ENCODE assay signal across 8 cellular contexts in genomic region chr4:47836655-47837581, GRCh38. TPM values are rescaled to one million over a fixed set of nuclear protein-coding genes. Genes with fewer than 3 reads are reported as not detected.
DNase-seq lines count a peak whose midpoint lies in the region; ATAC-seq and TF ChIP-seq lines count a peak whose summit lies in the region.

No MANE protein-coding gene starts in this region.

- POLR2A ChIA-PET in activated CD8-positive, alpha-beta T cell treated with anti-CD3 and anti-CD28 coated beads for 36 hours (lab: Charles Lee): interaction anchor here (0.6 kb wide), 1 partner anchor 886 kb away, joined by 4 read pairs; no protein-coding TSS in a partner anchor

- no peaks in the 10 kb centered on the region for H3K9me3 Mint-ChIP-seq in activated CD8-positive, alpha-beta T cell treated with anti-CD3 and anti-CD28 coated beads for 36 hours
- no peaks in the 10 kb centered on the region for H3K9me3 Mint-ChIP-seq in effector memory CD8-positive, alpha-beta T cell

- intact Hi-C loops in activated CD8-positive, alpha-beta T cell treated with anti-CD3 and anti-CD28 coated beads for 36 hours (cut with micrococcal nuclease): loop anchor here (5.0 kb wide), 1 partner anchor 150 kb away; no protein-coding TSS in a partner anchor

- DNase-seq in C1 segment of cervical spinal cord (lab: John Stamatoyannopoulos, UW) (peak in 10 of 14 donors; percentile 9 to 56 (median 31)), GM19238 (ENCODE audit: insufficient read length, low spot score) (peak; percentile 46), NCI-H526 treated with DMSO at 0.1 percent for 48 hours (lab: John Stamatoyannopoulos, UW) (peak; percentile 85), lung microvascular endothelial cell (ENCODE audit: low read depth in 2 of 2) (peak; percentile 59 to 70)
- DNase-seq in activated CD8-positive, alpha-beta T cell treated with anti-CD3 and anti-CD28 coated beads for 36 hours: peak; percentile 70
- peak; percentile 22 to 37 (median 27) for DNase-seq in effector memory CD8-positive, alpha-beta T cell
- peak in 2 of 3 experiments; percentile 31 to 66 for DNase-seq in stimulated activated CD4-positive, alpha-beta T cell treated with anti-CD3 and anti-CD28 coated beads, TNF-alpha, amount 100 ng/mL, for 24 hours (ENCODE audit: low read depth in 3 of 3)

- CTCF ChIA-PET in activated CD8-positive, alpha-beta T cell treated with anti-CD3 and anti-CD28 coated beads for 36 hours (lab: Charles Lee): interaction anchor here (0.7 to 3.3 kb wide), 26 partner anchors 10 to 308 kb away, joined by 3 to 32 read pairs (median 4); no protein-coding TSS in a partner anchor

- peak; percentile 63 for TF ChIP-seq CTCF in activated CD8-positive, alpha-beta T cell treated with anti-CD3 and anti-CD28 coated beads for 36 hours (IDR thresholded peaks at IDR 0.05)

- peak overlapping the region; percentile 74 for H3K4me3 Mint-ChIP-seq in activated CD8-positive, alpha-beta T cell treated with anti-CD3 and anti-CD28 coated beads for 36 hours
- peak overlapping the region; percentile 89 to 93 for H3K4me3 Mint-ChIP-seq in effector memory CD8-positive, alpha-beta T cell

- H3K27me3 Mint-ChIP-seq in activated CD8-positive, alpha-beta T cell treated with anti-CD3 and anti-CD28 coated beads for 36 hours: peaks cover 10% of the 10 kb centered on the region
- H3K27me3 Mint-ChIP-seq in effector memory CD8-positive, alpha-beta T cell: no peaks in the 10 kb centered on the region

- peak; percentile 63 for ATAC-seq in HG03342 (IDR thresholded peaks at IDR 0.05; ENCODE audit: unreplicated experiment)
- ATAC-seq in activated CD8-positive, alpha-beta T cell treated with anti-CD3 and anti-CD28 coated beads for 36 hours: peak; percentile 71
- ATAC-seq in effector memory CD8-positive, alpha-beta T cell (replicated peaks): peak; percentile 78

- peaks cover 31% of the 10 kb centered on the region for H3K4me1 Mint-ChIP-seq in activated CD8-positive, alpha-beta T cell treated with anti-CD3 and anti-CD28 coated beads for 36 hours (ENCODE audit: low read depth)
- peaks cover 7 to 19% of the 10 kb centered on the region in 2 donors for H3K4me1 Mint-ChIP-seq in effector memory CD8-positive, alpha-beta T cell (ENCODE audit: low read depth in 2 of 2)

- H3K27ac Mint-ChIP-seq in activated CD8-positive, alpha-beta T cell treated with anti-CD3 and anti-CD28 coated beads for 36 hours: no peak overlapping the region
- H3K27ac Mint-ChIP-seq in effector memory CD8-positive, alpha-beta T cell: peak overlapping the region; percentile 75 to 85

- no peaks in the 10 kb centered on the region for H3K36me3 Mint-ChIP-seq in activated CD8-positive, alpha-beta T cell treated with anti-CD3 and anti-CD28 coated beads for 36 hours (ENCODE audit: low read depth)
- H3K36me3 Mint-ChIP-seq in effector memory CD8-positive, alpha-beta T cell (ENCODE audit: insufficient read depth): no peaks in the 10 kb centered on the region

RNA-seq across cellular contexts. Expression of gene CORIN, which starts 0.9 kb away (rescaled TPM):
- under 1 TPM; 0.29 to 0.34 TPM for total RNA-seq in activated CD8-positive, alpha-beta T cell treated with anti-CD3 and anti-CD28 coated beads for 36 hours
- total RNA-seq in lung microvascular endothelial cell: under 0.01 TPM in 2 replicates

Comparison
In these comparisons a context has a peak if more than half of its experiments do, and no peak if none do; other contexts are left out.
1. Peak in every context shown above with its lines: DNase-seq and ATAC-seq.
2. DNase-seq: peak in every context shown above with its lines; median percentile 85 in NCI-H526 treated with DMSO at 0.1 percent for 48 hours; 70 in activated CD8-positive, alpha-beta T cell treated with anti-CD3 and anti-CD28 coated beads for 36 hours; 64 in lung microvascular endothelial cell; 48 in stimulated activated CD4-positive, alpha-beta T cell treated with anti-CD3 and anti-CD28 coated beads, TNF-alpha, amount 100 ng/mL, for 24 hours; 46 in GM19238; 31 in C1 segment of cervical spinal cord; 27 in effector memory CD8-positive, alpha-beta T cell.